Comparison of ENCODE assay signal across 8 cellular contexts in the genomic region with DNA sequence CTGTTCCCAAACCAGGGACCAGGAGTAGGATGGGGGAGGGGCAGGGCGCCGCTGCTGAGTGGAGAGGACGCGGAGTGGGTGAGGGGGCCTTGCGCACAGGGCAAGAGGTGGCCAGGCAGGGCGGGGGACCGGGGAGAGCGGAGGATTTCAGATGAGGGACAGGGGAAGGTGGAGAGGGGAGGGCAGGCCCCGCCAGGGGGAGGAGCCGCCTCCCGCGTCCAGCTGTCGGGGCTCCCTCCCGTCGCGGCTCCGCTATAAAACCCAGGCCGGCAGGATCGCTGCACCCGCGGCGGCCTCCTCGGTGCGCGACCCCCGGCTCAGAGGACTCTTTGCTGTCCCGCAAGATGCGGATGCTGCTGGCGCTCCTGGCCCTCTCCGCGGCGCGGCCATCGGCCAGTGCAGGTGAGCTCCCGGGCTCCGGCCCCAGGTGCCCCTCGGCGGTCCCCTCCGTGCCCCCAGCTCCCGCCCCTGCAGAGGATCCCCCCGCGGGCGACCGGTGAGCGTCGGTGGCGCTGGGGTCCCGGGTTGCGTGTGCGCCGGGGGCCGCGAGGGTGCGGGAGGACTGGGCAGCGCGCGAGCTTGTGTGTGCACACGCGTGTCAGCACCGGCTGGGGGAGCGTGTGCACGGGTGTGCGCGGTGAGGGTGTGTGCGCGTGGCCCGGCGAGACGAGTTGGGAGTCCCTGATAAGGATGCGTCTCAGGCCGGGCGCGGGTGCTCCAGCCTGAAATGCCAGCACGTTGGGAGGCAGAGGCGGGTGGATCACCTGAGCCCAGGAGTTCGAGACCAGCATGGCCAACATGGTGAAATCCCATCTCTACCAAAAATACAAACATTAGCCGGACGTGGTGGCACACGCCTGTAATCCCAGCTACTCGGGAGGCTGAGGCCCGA. TPM values are rescaled to one million over a fixed set of nuclear protein-coding genes. Genes with fewer than 3 reads are reported as not detected.
DNase-seq lines count a peak whose midpoint lies in the region; ATAC-seq, FAIRE-seq and TF ChIP-seq lines count a peak whose summit lies in the region.

CA4 (plus strand) TSS at position 283 of the 892 bp plus-strand sequence; CDS start at position 345, 62 bp downstream.

- DNase-seq in COR-L47 (lab: John Stamatoyannopoulos, UW) (peak; percentile 4), NCI-H2171 (lab: John Stamatoyannopoulos, UW) (peak; percentile 23), endothelial cell of umbilical vein (ENCODE audit: low read depth, low spot score) (no peak), NCI-H1436 treated with DMSO at 0.1 percent for 48 hours (lab: John Stamatoyannopoulos, UW) (no peak), COLO668 (lab: John Stamatoyannopoulos, UW; ENCODE audit: unreplicated experiment) (no peak)
- DNase-seq in natural killer cell treated with Interleukin-12 subunit alpha and Interleukin-12 subunit beta and Interleukin-15 and Interleukin-18, amount 100 ng/mL, for 72 hours (ENCODE audit: low spot score) = no peak
- DNase-seq in stimulated activated CD4-positive, alpha-beta T cell treated with anti-CD3 and anti-CD28 coated beads, Interleukin-4, amount 100 ng/mL, for 1 hour = no peak

- no peaks in the 10 kb centered on the region for H3K9me1 ChIP-seq in endothelial cell of umbilical vein (replicated peaks; ENCODE audit: control insufficient read depth, extremely low read depth, insufficient read depth, low read length)

- H3K27me3 ChIP-seq in endothelial cell of umbilical vein (ENCODE audit: control insufficient read depth in 2 of 2, insufficient read depth in 2 of 2, low read length in 2 of 2) = peaks cover 65 to 77% of the 10 kb centered on the region in 2 experiments

- TF ChIP-seq POLR2A in endothelial cell of umbilical vein (IDR thresholded peaks at IDR 0.05; ENCODE audit: low read depth, low read length) = no peak

- no peak within 1 kb of the TSS for H3K4me2 ChIP-seq in endothelial cell of umbilical vein (ENCODE audit: insufficient read depth, low read length)

- H3K4me3 Mint-ChIP-seq in natural killer cell treated with Interleukin-12 subunit alpha and Interleukin-12 subunit beta and Interleukin-15 and Interleukin-18, amount 100 ng/mL, for 72 hours = peak within 1 kb of the TSS; percentile 32

- no peaks in the 10 kb centered on the region for H3K36me3 ChIP-seq in endothelial cell of umbilical vein (ENCODE audit: control insufficient read depth in 2 of 2, extremely low read depth in 1 of 2, insufficient read depth in 2 of 2, low read length in 2 of 2)

- no peaks in the 10 kb centered on the region for H3K9me3 ChIP-seq in endothelial cell of umbilical vein (replicated peaks; ENCODE audit: control insufficient read depth, insufficient read depth, low read length)

- H3K4me3 ChIP-seq in endothelial cell of umbilical vein (replicated peaks in 1 of 3; ENCODE audit: insufficient read depth in 1 of 3, low read depth in 1 of 3, low read length in 3 of 3) = no peak within 1 kb of the TSS

- peaks cover 8 to 12% of the 10 kb centered on the region in 2 donors for H3K4me1 Mint-ChIP-seq in natural killer cell treated with Interleukin-12 subunit alpha and Interleukin-12 subunit beta and Interleukin-15 and Interleukin-18, amount 100 ng/mL, for 72 hours (ENCODE audit: low read depth in 2 of 2)

- no peak within 1 kb of the TSS for H3K27ac Mint-ChIP-seq in natural killer cell treated with Interleukin-12 subunit alpha and Interleukin-12 subunit beta and Interleukin-15 and Interleukin-18, amount 100 ng/mL, for 72 hours

- no peak within 1 kb of the TSS for H3K9ac ChIP-seq in endothelial cell of umbilical vein (replicated peaks; ENCODE audit: extremely low read depth, insufficient read depth, low read length)

- no peak for ATAC-seq in natural killer cell treated with Interleukin-12 subunit alpha and Interleukin-12 subunit beta and Interleukin-15 and Interleukin-18, amount 100 ng/mL, for 72 hours
- no peak for ATAC-seq in HG03469 (IDR thresholded peaks at IDR 0.05; ENCODE audit: unreplicated experiment)

- H3K27me3 Mint-ChIP-seq in natural killer cell treated with Interleukin-12 subunit alpha and Interleukin-12 subunit beta and Interleukin-15 and Interleukin-18, amount 100 ng/mL, for 72 hours = peaks cover 43 to 63% of the 10 kb centered on the region in 2 donors

- H3K9me3 Mint-ChIP-seq in natural killer cell treated with Interleukin-12 subunit alpha and Interleukin-12 subunit beta and Interleukin-15 and Interleukin-18, amount 100 ng/mL, for 72 hours = no peaks in the 10 kb centered on the region

- POLR2A ChIA-PET in endothelial cell of umbilical vein (lab: Charles Lee) = no interaction called here

- H3K36me3 Mint-ChIP-seq in natural killer cell treated with Interleukin-12 subunit alpha and Interleukin-12 subunit beta and Interleukin-15 and Interleukin-18, amount 100 ng/mL, for 72 hours = no peaks in the 10 kb centered on the region

- intact Hi-C loops in endothelial cell of umbilical vein (cut with micrococcal nuclease) = loop anchor here (10.0 kb wide), 3 partner anchors 245 to 485 kb away; partner anchors contain the start of gene USP32

- no TSS peak for BruUV-seq in endothelial cell of umbilical vein (replicated peaks; lab: Mats Ljungman, UMichigan)

- no peak for FAIRE-seq in endothelial cell of umbilical vein (lab: Jason Lieb, UNC)

- CTCF ChIA-PET in endothelial cell of umbilical vein (lab: Charles Lee) = interaction anchor here (0.9 to 1.8 kb wide), 4 partner anchors 8 to 81 kb away, joined by 3 to 5 read pairs (median 4); no protein-coding TSS in a partner anchor

- dilution Hi-C loops in endothelial cell of umbilical vein (cut with MboI; ENCODE audit: extremely low pct_ligation_motif_present, low sequenced_read_pairs) = no loop called here

- no peaks in the 10 kb centered on the region for H4K20me1 ChIP-seq in endothelial cell of umbilical vein (replicated peaks; ENCODE audit: control insufficient read depth, extremely low read depth, insufficient read depth, low read length)

- no peak within 1 kb of the TSS for H2AFZ ChIP-seq in endothelial cell of umbilical vein (ENCODE audit: low read depth, low read length)

- no peak for TF ChIP-seq CTCF in endothelial cell of umbilical vein (IDR thresholded peaks at IDR 0.05; ENCODE audit: extremely low read depth in 1 of 2, insufficient read depth in 1 of 2, low read depth in 1 of 2, low read length in 2 of 2)

- no peaks in the 10 kb centered on the region for H3K79me2 ChIP-seq in endothelial cell of umbilical vein (ENCODE audit: control insufficient read depth, insufficient read depth, low read length)

- H3K4me1 ChIP-seq in endothelial cell of umbilical vein (ENCODE audit: control insufficient read depth, extremely low read depth, insufficient read depth, low read length) = no peaks in the 10 kb centered on the region

- H3K27ac ChIP-seq in endothelial cell of umbilical vein (ENCODE audit: insufficient read depth, low read depth, low read length) = no peak within 1 kb of the TSS

TF ChIP-seq in endothelial cell of umbilical vein, 7 proteins besides CTCF, POLR2A, EP300 and RAD21:
- TF ChIP-seq EZH2 (IDR thresholded peaks at IDR 0.05; ENCODE audit: borderline replicate concordance, low read depth, low read length, severe bottlenecking) = peak; percentile 82
- TF ChIP-seq FOS (IDR thresholded peaks at IDR 0.05; ENCODE audit: borderline replicate concordance, insufficient read depth, low read length) = no peak

RNA-seq across cellular contexts. Expression of gene CA4, which starts in this region (rescaled TPM):
- 0.29 TPM in 1 of 2 replicates, not detected in the other for total RNA-seq in endothelial cell of umbilical vein
- polyA plus RNA-seq in endothelial cell of umbilical vein = 0.10 and 0.17 TPM in 2 replicates
- polyA plus RNA-seq in endothelial cell of umbilical vein (2011; cell fraction: cytosol; rRNA removed) = 0.14 and 0.17 TPM in 2 replicates
- polyA plus RNA-seq in endothelial cell of umbilical vein (2011; cell fraction: nucleus; rRNA removed) = 0.36 and 0.66 TPM in 2 replicates
- not detected in 2 replicates for polyA plus RNA-seq in endothelial cell of umbilical vein (2012)
- polyA minus RNA-seq in endothelial cell of umbilical vein = 0.41 TPM in 1 of 2 replicates, not detected in the other
- polyA minus RNA-seq in endothelial cell of umbilical vein (2011; cell fraction: cytosol; rRNA and poly(A)+ RNA removed) = not detected
- polyA minus RNA-seq in endothelial cell of umbilical vein (2011; cell fraction: nucleus; rRNA and poly(A)+ RNA removed) = not detected in 2 replicates
- total RNA-seq in natural killer cell treated with Interleukin-12 subunit alpha and Interleukin-12 subunit beta and Interleukin-15 and Interleukin-18, amount 100 ng/mL, for 72 hours = not detected

Comparison
In these comparisons a context has a peak if more than half of its experiments do, and no peak if none do; other contexts are left out.
1. DNase-seq: peak in COR-L47 (single experiment) and NCI-H2171 (single experiment); none in endothelial cell of umbilical vein (single experiment), natural killer cell treated with Interleukin-12 subunit alpha and Interleukin-12 subunit beta and Interleukin-15 and Interleukin-18, amount 100 ng/mL, for 72 hours (single experiment), stimulated activated CD4-positive, alpha-beta T cell treated with anti-CD3 and anti-CD28 coated beads, Interleukin-4, amount 100 ng/mL, for 1 hour (single experiment), NCI-H1436 treated with DMSO at 0.1 percent for 48 hours (single experiment) and COLO668 (single experiment).